1 cellular context compared by ENCODE assay signal in genomic region chr19:52527134-52527953, GRCh38.
A peak's percentile ranks its signal among the peaks of the same experiment; 100 is the strongest.
TF ChIP-seq lines count a peak whose summit lies in the region.

Gene ZNF808 (plus strand): TSS chr19:52527668. CDS start chr19:52543285, 15,617 bp downstream.

TF ChIP-seq in IMR-90, 13 proteins besides CTCF, POLR2A, EP300 and RAD21 (continued from another document):
- TF ChIP-seq RFX5 (IDR thresholded peaks at IDR 0.05; ENCODE audit: low read depth, low read length): 0 out of 2 replicates have a peak, but pooled peaks have one; percentile 9
- no peak for TF ChIP-seq BHLHE40 (IDR thresholded peaks at IDR 0.05; ENCODE audit: low read depth, low read length)
- TF ChIP-seq FOS (IDR thresholded peaks at IDR 0.05; ENCODE audit: low read depth, low read length): no peak
- no peak for TF ChIP-seq NFE2L2 (IDR thresholded peaks at IDR 0.05; ENCODE audit: low read depth, low read length)
- peak; percentile 40; the same call in 1 of the 2 replicates for TF ChIP-seq MXI1 (IDR thresholded peaks at IDR 0.05; ENCODE audit: borderline replicate concordance, low read depth, low read length)
- no peak for TF ChIP-seq RCOR1 (IDR thresholded peaks at IDR 0.05; ENCODE audit: insufficient replicate concordance, low read length)
- no peak; the same call in 1 of the 2 replicates for TF ChIP-seq SMC3 (IDR thresholded peaks at IDR 0.05; ENCODE audit: low read depth, low read length)
- TF ChIP-seq ELK1 (IDR thresholded peaks at IDR 0.05; ENCODE audit: borderline replicate concordance, low read depth, low read length): no peak
- TF ChIP-seq CEBPB (IDR thresholded peaks at IDR 0.05; ENCODE audit: low read depth, low read length): 0 out of 2 replicates have a peak, but pooled peaks have one; percentile 11
